11 cellular contexts compared by ENCODE assay signal in the genomic region with DNA sequence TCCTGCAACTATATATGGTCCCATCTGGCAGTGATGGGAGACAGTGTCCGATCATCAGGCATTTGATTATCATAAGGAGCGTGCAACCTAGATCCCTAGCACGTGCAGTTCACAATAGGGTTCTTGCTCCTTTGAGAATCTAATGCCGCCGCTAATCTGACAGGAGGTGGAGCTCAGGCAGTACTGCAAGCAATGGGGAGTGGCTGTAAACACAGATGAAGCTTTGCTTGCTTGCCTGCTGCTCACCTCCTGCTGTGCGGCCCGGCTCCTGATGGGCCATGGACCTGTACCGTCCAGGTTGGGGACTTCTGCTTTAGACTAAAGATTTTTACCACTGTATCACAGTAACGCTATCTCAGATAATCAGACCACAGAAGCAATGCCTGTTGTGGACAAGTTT.
"Had no signal": no experiment of that assay in that cellular context is flagged by ENCODE, and none has a peak within 500 bp of the region (broad histone marks: within the 10 kb centered on the region; RNA-seq: fewer than 3 reads in every experiment).

No MANE protein-coding gene starts in this region.

- H3K27ac ChIP-seq: pancreas, thyroid gland had no signal

- DNase-seq: activated CD4-positive, alpha-beta T cell treated with anti-CD3 and anti-CD28 coated beads, Interleukin-2, amount 50 U/mL, for 4 hours; activated CD4-positive, CD25-positive, alpha-beta regulatory T cell treated with anti-CD3 and anti-CD28 coated beads, Interleukin-2, amount 50 U/mL, for 72 hours; activated CD8-positive, alpha-beta memory T cell treated with anti-CD3 and anti-CD28 coated beads, Interleukin-2, amount 10 ng/mL, durations not matched to agents 7 days and 5 days; activated effector memory CD4-positive, alpha-beta T cell treated with Interleukin-2 at 50 U/mL for 16 hours; activated T-cell treated with anti-CD3 and anti-CD28 coated beads, Interleukin-2, amount 50 U/mL, for 24 hours; amniotic stem cell; cerebellar nuclear complex; pancreas; retina; thyroid gland had no signal

- ATAC-seq: activated CD8-positive, alpha-beta memory T cell treated with anti-CD3 and anti-CD28 coated beads, Interleukin-2, amount 10 ng/mL, durations not matched to agents 7 days and 5 days; pancreas had no signal

- H3K36me3 ChIP-seq: pancreas, thyroid gland had no signal

- H3K4me1 ChIP-seq: pancreas had no signal

- H3K9me3 ChIP-seq: pancreas, thyroid gland had no signal

- H3K4me3 ChIP-seq: pancreas, thyroid gland had no signal

- H3K27me3 ChIP-seq: pancreas, thyroid gland had no signal

- FAIRE-seq: pancreas, urothelium cell line had no signal
